ENCODE assay signal across 22 cellular contexts in the genomic region with DNA sequence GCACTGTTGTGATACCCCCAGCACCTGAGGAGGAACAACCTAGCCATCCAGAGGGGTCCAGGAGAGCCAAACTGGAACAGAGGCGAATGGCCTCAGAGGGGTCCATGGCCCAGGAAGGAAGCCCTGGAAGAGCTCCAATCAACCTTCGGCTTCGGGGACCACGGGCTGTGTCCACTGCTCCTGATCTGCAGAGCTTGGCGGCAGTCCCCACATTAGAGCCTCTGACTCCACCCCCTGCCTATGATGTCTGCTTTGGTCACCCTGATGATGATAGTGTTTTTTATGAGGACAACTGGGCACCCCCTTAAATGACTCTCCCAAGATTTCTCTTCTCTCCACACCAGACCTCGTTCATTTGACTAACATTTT. TPM values are rescaled to one million over a fixed set of nuclear protein-coding genes. Genes with fewer than 3 reads are reported as not detected.
DNase-seq lines count a peak whose midpoint lies in the region; ATAC-seq and TF ChIP-seq lines count a peak whose summit lies in the region.
"Had no signal": no experiment of that assay in that cellular context is flagged by ENCODE, and none has a peak within 500 bp of the region (broad histone marks: within the 10 kb centered on the region; RNA-seq: fewer than 3 reads in every experiment).

No MANE protein-coding gene starts in this region.

- H3K4me1 Mint-ChIP-seq in CD8-positive, alpha-beta T cell (ENCODE audit: low read depth) = peaks cover 47% of the 10 kb centered on the region
- H3K4me1 Mint-ChIP-seq in T-cell = peaks cover 54 to 63% (median 58%) of the 10 kb centered on the region in 3 donors
- peaks cover 32 to 34% of the 10 kb centered on the region in 2 donors for H3K4me1 Mint-ChIP-seq in effector memory CD8-positive, alpha-beta T cell (ENCODE audit: low read depth in 2 of 2)
- peaks cover 28 to 39% of the 10 kb centered on the region in 2 donors for H3K4me1 Mint-ChIP-seq in natural killer cell treated with Interleukin-12 subunit alpha and Interleukin-12 subunit beta and Interleukin-15 and Interleukin-18, amount 100 ng/mL, for 72 hours (ENCODE audit: low read depth in 2 of 2)

- H3K9me3 Mint-ChIP-seq in CD8-positive, alpha-beta T cell = no peaks in the 10 kb centered on the region
- H3K9me3 Mint-ChIP-seq in T-cell = no peaks in the 10 kb centered on the region
- no peaks in the 10 kb centered on the region for H3K9me3 Mint-ChIP-seq in effector memory CD8-positive, alpha-beta T cell
- H3K9me3 Mint-ChIP-seq in natural killer cell treated with Interleukin-12 subunit alpha and Interleukin-12 subunit beta and Interleukin-15 and Interleukin-18, amount 100 ng/mL, for 72 hours = no peaks in the 10 kb centered on the region

- H3K27ac Mint-ChIP-seq in CD8-positive, alpha-beta T cell = no peak overlapping the region
- H3K27ac Mint-ChIP-seq in T-cell = peak overlapping the region; percentile 47 to 53
- no peak overlapping the region for H3K27ac Mint-ChIP-seq in effector memory CD8-positive, alpha-beta T cell
- H3K27ac Mint-ChIP-seq in natural killer cell treated with Interleukin-12 subunit alpha and Interleukin-12 subunit beta and Interleukin-15 and Interleukin-18, amount 100 ng/mL, for 72 hours = peak overlapping the region; percentile 55 to 90
- H3K27ac Mint-ChIP-seq: activated T-cell treated with anti-CD3 and anti-CD28 coated beads, Interleukin-2, amount 50 U/mL, for 72 hours had no signal

- no peak for ATAC-seq in CD8-positive, alpha-beta T cell
- ATAC-seq in T-cell (replicated peaks in 1 of 4) = no peak
- ATAC-seq in effector memory CD8-positive, alpha-beta T cell (replicated peaks) = no peak
- no peak for ATAC-seq in natural killer cell treated with Interleukin-12 subunit alpha and Interleukin-12 subunit beta and Interleukin-15 and Interleukin-18, amount 100 ng/mL, for 72 hours
- no peak for ATAC-seq in HG03159 (IDR thresholded peaks at IDR 0.05; ENCODE audit: unreplicated experiment)
- ATAC-seq: activated CD4-positive, alpha-beta T cell treated with anti-CD3 and anti-CD28 coated beads for 36 hours; activated T-cell treated with anti-CD3 and anti-CD28 coated beads, Interleukin-2, amount 50 U/mL, for 72 hours; heart left ventricle had no signal

- H3K27me3 Mint-ChIP-seq in CD8-positive, alpha-beta T cell (ENCODE audit: low read depth) = no peaks in the 10 kb centered on the region
- H3K27me3 Mint-ChIP-seq in T-cell = no peaks in the 10 kb centered on the region
- H3K27me3 Mint-ChIP-seq in effector memory CD8-positive, alpha-beta T cell = no peaks in the 10 kb centered on the region
- no peaks in the 10 kb centered on the region for H3K27me3 Mint-ChIP-seq in natural killer cell treated with Interleukin-12 subunit alpha and Interleukin-12 subunit beta and Interleukin-15 and Interleukin-18, amount 100 ng/mL, for 72 hours
- H3K27me3 Mint-ChIP-seq: activated CD4-positive, alpha-beta T cell treated with anti-CD3 and anti-CD28 coated beads for 36 hours had no signal

- no peak for TF ChIP-seq POLR2A in Peyer's patch (IDR thresholded peaks at IDR 0.05)

- H3K36me3 ChIP-seq in CD8-positive, alpha-beta T cell (ENCODE audit: insufficient read depth, low read length) = no peaks in the 10 kb centered on the region
- peaks cover 0 to 4% (median 0%) of the 10 kb centered on the region in 3 donors for H3K36me3 ChIP-seq in Peyer's patch

- CTCF ChIA-PET in CD8-positive, alpha-beta T cell (lab: Charles Lee) = interaction anchor here (0.8 to 3.8 kb wide), 8 partner anchors 11 to 826 kb away, joined by 3 to 20 read pairs (median 4); no protein-coding TSS in a partner anchor
- CTCF ChIA-PET in T-cell (lab: Charles Lee) = interaction anchor here (0.9 to 1.7 kb wide), 2 partner anchors 46 kb away, joined by 3 to 6 read pairs; no protein-coding TSS in a partner anchor

- POLR2A ChIA-PET in CD8-positive, alpha-beta T cell (lab: Charles Lee) = no interaction called here
- POLR2A ChIA-PET in T-cell (lab: Charles Lee) = no interaction called here

- peaks cover 15% of the 10 kb centered on the region for H3K36me3 Mint-ChIP-seq in CD8-positive, alpha-beta T cell
- H3K36me3 Mint-ChIP-seq in T-cell = peaks cover 6% of the 10 kb centered on the region
- H3K36me3 Mint-ChIP-seq in effector memory CD8-positive, alpha-beta T cell (ENCODE audit: insufficient read depth) = peaks cover 19% of the 10 kb centered on the region
- peaks cover 12% of the 10 kb centered on the region for H3K36me3 Mint-ChIP-seq in natural killer cell treated with Interleukin-12 subunit alpha and Interleukin-12 subunit beta and Interleukin-15 and Interleukin-18, amount 100 ng/mL, for 72 hours

- intact Hi-C loops in CD8-positive, alpha-beta T cell (cut with DNase I, micrococcal nuclease) = loop anchor here (2.0 to 10.0 kb wide), 3 partner anchors 18 to 482 kb away; partner anchors contain the start of gene EPHA1 (in 1 of the 2)

- no peak for DNase-seq in CD8-positive, alpha-beta T cell
- DNase-seq in T-cell (no peak), Peyer's patch (no peak)
- DNase-seq in effector memory CD8-positive, alpha-beta T cell = no peak
- no peak for DNase-seq in natural killer cell treated with Interleukin-12 subunit alpha and Interleukin-12 subunit beta and Interleukin-15 and Interleukin-18, amount 100 ng/mL, for 72 hours (ENCODE audit: low spot score)
- DNase-seq in activated CD4-positive, CD25-positive, alpha-beta regulatory T cell (lab: John Stamatoyannopoulos, UW) = no peak
- DNase-seq: activated CD4-positive, alpha-beta T cell treated with anti-CD3 and anti-CD28 coated beads for 36 hours; activated T-cell treated with anti-CD3 and anti-CD28 coated beads, Interleukin-2, amount 50 U/mL, for 72 hours; dermis blood vessel endothelial cell; DMS79; heart left ventricle; islet precursor cell; mesendoderm; NCI-H187 treated with DMSO at 0.1 percent for 48 hours; NCI-H446 treated with DMSO at 0.1 percent for 48 hours; SIG-M5; stimulated activated CD4-positive, alpha-beta T cell treated with anti-CD3 and anti-CD28 coated beads, Interleukin-4, amount 100 ng/mL, for 1 hour; stimulated activated CD8-positive, alpha-beta memory T cell treated with anti-CD3 and anti-CD28 coated beads, Interleukin-4, amount 100 ng/mL, for 48 hours; T1000 had no signal

- TF ChIP-seq CTCF in CD8-positive, alpha-beta T cell (IDR thresholded peaks at IDR 0.05) = no peak
- TF ChIP-seq CTCF in Peyer's patch (IDR thresholded peaks at IDR 0.05) = no peak

- peaks cover 40% of the 10 kb centered on the region for H3K4me1 ChIP-seq in CD8-positive, alpha-beta T cell (ENCODE audit: insufficient read depth, low read length)
- H3K4me1 ChIP-seq in Peyer's patch = peaks cover 3 to 38% (median 13%) of the 10 kb centered on the region in 4 donors

- H3K27ac ChIP-seq in CD8-positive, alpha-beta T cell (ENCODE audit: low read depth, low read length) = no peak overlapping the region
- peak overlapping the region in 2 of 4 donors; percentile 55 to 87 for H3K27ac ChIP-seq in Peyer's patch
- H3K27ac ChIP-seq: BLaER1 had no signal

- no peaks in the 10 kb centered on the region for H3K27me3 ChIP-seq in CD8-positive, alpha-beta T cell (ENCODE audit: insufficient read depth, low read length)
- no peaks in the 10 kb centered on the region for H3K27me3 ChIP-seq in Peyer's patch
- H3K27me3 ChIP-seq: BLaER1, heart left ventricle had no signal

- H3K4me3 ChIP-seq in CD8-positive, alpha-beta T cell (ENCODE audit: low read depth, low read length) = no peak overlapping the region
- H3K4me3 ChIP-seq in Peyer's patch = peak overlapping the region in 2 of 4 donors; percentile 55 to 77
- H3K4me3 ChIP-seq: BLaER1 had no signal

- no peaks in the 10 kb centered on the region for H3K9me3 ChIP-seq in CD8-positive, alpha-beta T cell (ENCODE audit: low read length)
- H3K9me3 ChIP-seq in Peyer's patch = no peaks in the 10 kb centered on the region
- H3K9me3 ChIP-seq: heart left ventricle had no signal

- peak overlapping the region; percentile 93 for H3K4me3 Mint-ChIP-seq in CD8-positive, alpha-beta T cell
- peak overlapping the region in 2 of 3 donors; percentile 17 to 97 for H3K4me3 Mint-ChIP-seq in T-cell
- H3K4me3 Mint-ChIP-seq in effector memory CD8-positive, alpha-beta T cell = peak overlapping the region; percentile 14 to 97
- H3K4me3 Mint-ChIP-seq in natural killer cell treated with Interleukin-12 subunit alpha and Interleukin-12 subunit beta and Interleukin-15 and Interleukin-18, amount 100 ng/mL, for 72 hours = peak overlapping the region; percentile 91
- H3K4me3 Mint-ChIP-seq: activated CD4-positive, alpha-beta T cell treated with anti-CD3 and anti-CD28 coated beads for 36 hours had no signal

RNA-seq across cellular contexts. Expression of gene CASP2, which starts 1.6 kb away (rescaled TPM):
- total RNA-seq in CD8-positive, alpha-beta T cell = 10 to 100 TPM; 16.0 to 19.1 TPM
- total RNA-seq in T-cell (10 to 100 TPM; 43.4 to 83.6 (median 73.7) TPM), Peyer's patch (10 to 100 TPM; 34.8 to 43.7 (median 38.3) TPM)
- total RNA-seq in natural killer cell treated with Interleukin-12 subunit alpha and Interleukin-12 subunit beta and Interleukin-15 and Interleukin-18, amount 100 ng/mL, for 72 hours = 10 to 100 TPM; 67.8 to 94.2 TPM

RNA-seq across cellular contexts. Expression of gene TMEM139, which starts 1.7 kb away (rescaled TPM):
- total RNA-seq in CD8-positive, alpha-beta T cell = under 1 TPM in 1 of 2 experiments, not detected in 1; 0.24 TPM
- total RNA-seq in T-cell (1 to 10 TPM in 3 of 5 donors, under 1 TPM in 1, not detected in 1; 0.66 to 1.6 (median 1.2) TPM), Peyer's patch (100 to 1,000 TPM in 3 of 4 donors, 10 to 100 TPM in 1; 54.5 to 162 (median 130) TPM)
- not detected for total RNA-seq in natural killer cell treated with Interleukin-12 subunit alpha and Interleukin-12 subunit beta and Interleukin-15 and Interleukin-18, amount 100 ng/mL, for 72 hours
- total RNA-seq: osteoblast had no signal

RNA-seq across cellular contexts. Expression of gene GSTK1, which starts 23.3 kb away (rescaled TPM):
- total RNA-seq in CD8-positive, alpha-beta T cell = 100 to 1,000 TPM; 200 to 208 TPM
- total RNA-seq in T-cell (100 to 1,000 TPM; 347 to 524 (median 406) TPM), Peyer's patch (100 to 1,000 TPM; 202 to 580 (median 484) TPM)
- total RNA-seq in natural killer cell treated with Interleukin-12 subunit alpha and Interleukin-12 subunit beta and Interleukin-15 and Interleukin-18, amount 100 ng/mL, for 72 hours = 100 to 1,000 TPM; 133 to 233 TPM

RNA-seq across cellular contexts. Expression of gene CLCN1, which starts 29.4 kb away (rescaled TPM):
- not detected for total RNA-seq in CD8-positive, alpha-beta T cell
- total RNA-seq in T-cell = not detected
- total RNA-seq in natural killer cell treated with Interleukin-12 subunit alpha and Interleukin-12 subunit beta and Interleukin-15 and Interleukin-18, amount 100 ng/mL, for 72 hours = under 1 TPM in 1 of 2 donors, not detected in 1; 0.10 TPM
- 1 to 10 TPM in 3 of 4 donors, not detected in 1; 1.1 to 6.5 (median 2.5) TPM for total RNA-seq in Peyer's patch
- total RNA-seq: dermis blood vessel endothelial cell had no signal

Comparison
In these comparisons a context has a peak if more than half of its experiments do, and no peak if none do; other contexts are left out.
1. H3K27ac Mint-ChIP-seq: peak in T-cell (2 of 2) and natural killer cell treated with Interleukin-12 subunit alpha and Interleukin-12 subunit beta and Interleukin-15 and Interleukin-18, amount 100 ng/mL, for 72 hours (2 of 2); none in CD8-positive, alpha-beta T cell (single experiment) and effector memory CD8-positive, alpha-beta T cell (0 of 2).
2. RNA of gene TMEM139, which starts 1.7 kb away (total RNA-seq): 54.5 to 162 TPM in Peyer's patch; 0.66 to 1.6 TPM in T-cell, 0.24 TPM in CD8-positive, alpha-beta T cell and not detected in natural killer cell treated with Interleukin-12 subunit alpha and Interleukin-12 subunit beta and Interleukin-15 and Interleukin-18, amount 100 ng/mL, for 72 hours; every median in the first group is over 10 times any median in the second.
3. Peak in every context shown above with its lines, with median percentiles within 50 percentile points of each other: H3K4me3 Mint-ChIP-seq.